8 cellular contexts compared by ENCODE assay signal in genomic region chr1:156499703-156500577, GRCh38. TPM values are rescaled to one million over a fixed set of nuclear protein-coding genes. Genes with fewer than 3 reads are reported as not detected.
A peak's percentile ranks its signal among the peaks of the same experiment; 100 is the strongest.
DNase-seq lines count a peak whose midpoint lies in the region; ATAC-seq and TF ChIP-seq lines count a peak whose summit lies in the region.

No MANE protein-coding gene starts in this region.

- H3K79me2 ChIP-seq in OCI-LY1 (ENCODE audit: insufficient read depth, low read length), result peaks cover 52% of the 10 kb centered on the region

- H3K27me3 ChIP-seq in A673 (replicated peaks; ENCODE audit: insufficient read depth, low read depth, low read length, poor library complexity) (no peaks in the 10 kb centered on the region), OCI-LY1 (ENCODE audit: insufficient read depth, low read length) (no peaks in the 10 kb centered on the region)

- TF ChIP-seq CTCF in A673 (conservative IDR thresholded peaks at IDR 0.05; ENCODE audit: low read depth, low read length) (no peak), OCI-LY1 (IDR thresholded peaks at IDR 0.05; ENCODE audit: low read length) (no peak)

- H3K4me1 ChIP-seq in A673 (ENCODE audit: insufficient read depth, low read length, poor library complexity, severe bottlenecking) (peaks cover 62% of the 10 kb centered on the region), OCI-LY1 (ENCODE audit: insufficient read depth, low read length, severe bottlenecking) (peaks cover 83% of the 10 kb centered on the region)

- H3K36me3 ChIP-seq in A673 (ENCODE audit: insufficient read depth, low read length, poor library complexity, severe bottlenecking), result no peaks in the 10 kb centered on the region
- H3K36me3 ChIP-seq in OCI-LY1 (ENCODE audit: insufficient read depth, low read length), result peaks cover 4% of the 10 kb centered on the region; the same call in 1 of the 2 replicates

- H3K27ac ChIP-seq in A673 (ENCODE audit: low read depth, low read length, poor library complexity, severe bottlenecking) (peak overlapping the region; percentile 98), OCI-LY1 (ENCODE audit: low read depth, low read length, poor library complexity, severe bottlenecking) (peak overlapping the region; percentile 100), adipose tissue (ENCODE audit: low read depth, low read length) (peak overlapping the region; percentile 93)

- WGBS in adipose tissue, 3 donors, result 0 to 1% (median 1%) methylated on average over 52 to 58 of the region's 58 CpGs

- no peak overlapping the region for H2AFZ ChIP-seq in OCI-LY1 (ENCODE audit: low read length)

- H4K20me1 ChIP-seq in OCI-LY1 (ENCODE audit: insufficient read depth, low read length), result no peaks in the 10 kb centered on the region

- peak overlapping the region; percentile 98 for H3K4me3 ChIP-seq in A673 (ENCODE audit: low read depth, low read length, poor library complexity, severe bottlenecking)
- peak overlapping the region; percentile 94 for H3K4me3 ChIP-seq in OCI-LY1 (ENCODE audit: low read depth, low read length, poor library complexity, severe bottlenecking)

- POLR2A ChIA-PET in A673 (lab: Charles Lee; ENCODE audit: low non-redundant PET), result interaction anchor here (0.6 to 0.7 kb wide), 6 partner anchors 8 to 1535 kb away, joined by 4 to 11 read pairs (median 6); no protein-coding TSS in a partner anchor

- peaks cover 7% of the 10 kb centered on the region; the same call in 1 of the 2 replicates for H3F3A ChIP-seq in OCI-LY1 (ENCODE audit: insufficient read depth, low read length)

- no peaks in the 10 kb centered on the region for H3K9me2 ChIP-seq in OCI-LY1 (ENCODE audit: low read depth, low read length)

- ATAC-seq in GM21390 (IDR thresholded peaks at IDR 0.05; ENCODE audit: unreplicated experiment) (peak; percentile 1), left ventricle myocardium superior (peak; percentile 24), HG03139 (IDR thresholded peaks at IDR 0.05; ENCODE audit: unreplicated experiment) (no peak), esophagus mucosa (no peak)

- intact Hi-C loops in A673 (cut with micrococcal nuclease; ENCODE audit: unreplicated experiment), result no loop called here
- intact Hi-C loops in left ventricle myocardium superior (cut with micrococcal nuclease), result no loop called here

- DNase-seq in A673 (ENCODE audit: low spot score) (peak; percentile 53), left ventricle myocardium superior (peak; percentile 77), retina (peak; percentile 76)

- peak overlapping the region; percentile 97 for H3K4me2 ChIP-seq in OCI-LY1 (ENCODE audit: low read length)

- H3K9ac ChIP-seq in OCI-LY1 (ENCODE audit: low read length), result peak overlapping the region; percentile 90

- BruUV-seq in A673 (replicated peaks; lab: Mats Ljungman, UMichigan), result TSS peak; percentile 80

- CTCF ChIA-PET in A673 (lab: Charles Lee), result interaction anchor here (0.6 to 3.2 kb wide), 4 partner anchors 16 to 119 kb away, joined by 3 to 28 read pairs (median 5); partner anchors contain the start of gene HAPLN2

- H3K9me3 ChIP-seq in A673 (ENCODE audit: low read depth, low read length, poor library complexity, severe bottlenecking) (no peaks in the 10 kb centered on the region), OCI-LY1 (ENCODE audit: low read length) (no peaks in the 10 kb centered on the region)

RNA-seq across cellular contexts. Expression of gene MEF2D, which starts 0.6 kb away (rescaled TPM):
- total RNA-seq in A673 (2021) (18.3 and 21.8 TPM in 2 replicates), left ventricle myocardium superior (116 TPM), esophagus mucosa (15.0 TPM)
- polyA plus RNA-seq in adipose tissue, result 10 to 100 TPM; 13.4 to 28.7 (median 17.4) TPM

Comparison
In these comparisons a context has a peak if more than half of its experiments do, and no peak if none do; other contexts are left out.
1. ATAC-seq: peak in GM21390 (single experiment) and left ventricle myocardium superior (single experiment); none in HG03139 (single experiment) and esophagus mucosa (single experiment).
2. Peak in every context shown above with its lines, with median percentiles within 50 percentile points of each other: DNase-seq and H3K27ac ChIP-seq.